Comparison of ENCODE assay signal across 18 cellular contexts in the genomic region with DNA sequence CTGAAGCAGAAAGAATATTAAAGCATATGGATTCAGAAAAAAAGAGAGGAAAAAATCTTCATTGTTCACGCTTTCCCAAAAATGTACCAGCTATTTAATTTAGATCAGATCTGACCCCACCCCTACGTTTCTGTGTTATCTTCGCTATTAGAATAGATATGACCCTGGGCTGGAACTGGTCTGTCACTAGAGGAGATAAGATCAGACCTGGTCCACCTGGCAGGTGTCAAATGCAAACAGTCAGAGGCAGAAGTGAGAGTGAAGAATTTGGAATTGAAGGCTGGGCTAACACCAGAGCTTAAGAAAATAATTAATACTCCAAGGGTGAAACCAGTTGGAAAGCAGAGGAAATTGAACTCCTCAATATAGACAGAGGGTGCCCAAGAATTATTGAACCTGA. TPM values are rescaled to one million over a fixed set of nuclear protein-coding genes. Genes with fewer than 3 reads are reported as not detected.
DNase-seq lines count a peak whose midpoint lies in the region; ATAC-seq and TF ChIP-seq lines count a peak whose summit lies in the region.
"Had no signal": no experiment of that assay in that cellular context is flagged by ENCODE, and none has a peak within 500 bp of the region (broad histone marks: within the 10 kb centered on the region; RNA-seq: fewer than 3 reads in every experiment).

No MANE protein-coding gene starts in this region.

- H3K27ac Mint-ChIP-seq in Calu3 (ENCODE audit: unreplicated experiment) (peak overlapping the region; percentile 97), brain (peak overlapping the region in 3 of 5 experiments; percentile 3 to 14 (median 7))
- H3K27ac Mint-ChIP-seq in stimulated activated naive CD8-positive, alpha-beta T cell treated with anti-CD3 and anti-CD28 coated beads, Interleukin-15, amount 100 ng/mL, for 72 hours: no peak overlapping the region
- H3K27ac Mint-ChIP-seq: B cell; CD4-positive, CD25-positive, alpha-beta regulatory T cell; T-cell; T-helper 2 cell treated with Interferon-gamma antibody and Interleukin-4, amounts not matched to agents 5 μg/mL and 100 μg/mL, for 36 hours had no signal

- DNase-seq in Calu3: no peak
- peak; percentile 11 to 63 for DNase-seq in NCI-H526 (lab: John Stamatoyannopoulos, UW)
- peak; percentile 17 for DNase-seq in renal cortical epithelial cell (ENCODE audit: low read depth)
- no peak for DNase-seq in COLO668 (lab: John Stamatoyannopoulos, UW; ENCODE audit: unreplicated experiment)
- DNase-seq in stimulated activated naive CD8-positive, alpha-beta T cell treated with anti-CD3 and anti-CD28 coated beads, Interleukin-15, amount 100 ng/mL, for 72 hours: no peak
- DNase-seq: CD4-positive, CD25-positive, alpha-beta regulatory T cell; DMS 273 treated with DMSO at 0.1 percent for 48 hours; DMS79 treated with DMSO at 0.1 percent for 48 hours; Kasumi-1; T-cell had no signal

- H3K27me3 Mint-ChIP-seq in Calu3 (ENCODE audit: unreplicated experiment): no peaks in the 10 kb centered on the region
- H3K27me3 Mint-ChIP-seq in brain: no peaks in the 10 kb centered on the region
- H3K27me3 Mint-ChIP-seq in stimulated activated naive CD8-positive, alpha-beta T cell treated with anti-CD3 and anti-CD28 coated beads, Interleukin-15, amount 100 ng/mL, for 72 hours: no peaks in the 10 kb centered on the region

- no peak for TF ChIP-seq CTCF in Calu3 (IDR thresholded peaks at IDR 0.05; ENCODE audit: unreplicated experiment)
- TF ChIP-seq CTCF in brain (conservative IDR thresholded peaks at IDR 0.05): no peak

- no peak for ATAC-seq in stimulated activated naive CD8-positive, alpha-beta T cell treated with anti-CD3 and anti-CD28 coated beads, Interleukin-15, amount 100 ng/mL, for 72 hours
- ATAC-seq in GM21526 (IDR thresholded peaks at IDR 0.05; ENCODE audit: low FRiP score, unreplicated experiment): no peak
- ATAC-seq: A549, GM12878, HCT116, Right ventricle myocardium inferior, T-cell had no signal

- peaks cover 37% of the 10 kb centered on the region for H3K4me1 Mint-ChIP-seq in Calu3 (ENCODE audit: low read depth, unreplicated experiment)
- H3K4me1 Mint-ChIP-seq in brain: peaks cover 38% of the 10 kb centered on the region
- H3K4me1 Mint-ChIP-seq in stimulated activated naive CD8-positive, alpha-beta T cell treated with anti-CD3 and anti-CD28 coated beads, Interleukin-15, amount 100 ng/mL, for 72 hours: peaks cover 10% of the 10 kb centered on the region

- H3K9me3 Mint-ChIP-seq in Calu3 (ENCODE audit: low read depth, unreplicated experiment) (peaks cover 2% of the 10 kb centered on the region), brain (peaks cover 0 to 4% (median 0%) of the 10 kb centered on the region in 5 experiments)
- no peaks in the 10 kb centered on the region for H3K9me3 Mint-ChIP-seq in stimulated activated naive CD8-positive, alpha-beta T cell treated with anti-CD3 and anti-CD28 coated beads, Interleukin-15, amount 100 ng/mL, for 72 hours
- H3K9me3 Mint-ChIP-seq: T-cell; T-helper 2 cell treated with Interferon-gamma antibody and Interleukin-4, amounts not matched to agents 5 μg/mL and 100 μg/mL, for 36 hours had no signal

- no TSS peak for BruUV-seq in Calu3 (replicated peaks; lab: Mats Ljungman, UMichigan)

- intact Hi-C loops in Calu3 (cut with micrococcal nuclease; ENCODE audit: unreplicated experiment): loop anchor here (5.0 kb wide), 1 partner anchor 80 kb away; no protein-coding TSS in a partner anchor

- H3K36me3 Mint-ChIP-seq in Calu3 (ENCODE audit: insufficient read depth, unreplicated experiment) (no peaks in the 10 kb centered on the region), brain (no peaks in the 10 kb centered on the region)
- H3K36me3 Mint-ChIP-seq: CD4-positive, CD25-positive, alpha-beta regulatory T cell; T-cell had no signal

- CTCF ChIA-PET in Calu3 (lab: Charles Lee): no interaction called here

- no peak overlapping the region for H3K4me3 Mint-ChIP-seq in Calu3 (ENCODE audit: low read depth, unreplicated experiment)
- no peak overlapping the region for H3K4me3 Mint-ChIP-seq in brain
- no peak overlapping the region for H3K4me3 Mint-ChIP-seq in stimulated activated naive CD8-positive, alpha-beta T cell treated with anti-CD3 and anti-CD28 coated beads, Interleukin-15, amount 100 ng/mL, for 72 hours
- H3K4me3 Mint-ChIP-seq: B cell; CD4-positive, CD25-positive, alpha-beta regulatory T cell; T-cell; T-helper 2 cell treated with Interferon-gamma antibody and Interleukin-4, amounts not matched to agents 5 μg/mL and 100 μg/mL, for 36 hours had no signal

RNA-seq across cellular contexts. Expression of a gene that starts 30.0 kb away (rescaled TPM):
- total RNA-seq in Calu3 (2022) (29.8 and 37.1 TPM in 2 replicates), renal cortical epithelial cell (36.5 and 124 TPM in 2 replicates)
- 11.7 TPM for polyA plus RNA-seq in brain (ENCODE audit: insufficient read depth, low read depth, low replicate concordance)

Comparison
In these comparisons a context has a peak if more than half of its experiments do, and no peak if none do; other contexts are left out.
1. DNase-seq: peak in NCI-H526 (2 of 2) and renal cortical epithelial cell (single experiment); none in Calu3 (single experiment), COLO668 (single experiment) and stimulated activated naive CD8-positive, alpha-beta T cell treated with anti-CD3 and anti-CD28 coated beads, Interleukin-15, amount 100 ng/mL, for 72 hours (0 of 2).
2. H3K27ac Mint-ChIP-seq: peak in Calu3 (single experiment) and brain (3 of 5); none in stimulated activated naive CD8-positive, alpha-beta T cell treated with anti-CD3 and anti-CD28 coated beads, Interleukin-15, amount 100 ng/mL, for 72 hours (0 of 2).